10 cellular contexts compared by ENCODE assay signal in the genomic region with DNA sequence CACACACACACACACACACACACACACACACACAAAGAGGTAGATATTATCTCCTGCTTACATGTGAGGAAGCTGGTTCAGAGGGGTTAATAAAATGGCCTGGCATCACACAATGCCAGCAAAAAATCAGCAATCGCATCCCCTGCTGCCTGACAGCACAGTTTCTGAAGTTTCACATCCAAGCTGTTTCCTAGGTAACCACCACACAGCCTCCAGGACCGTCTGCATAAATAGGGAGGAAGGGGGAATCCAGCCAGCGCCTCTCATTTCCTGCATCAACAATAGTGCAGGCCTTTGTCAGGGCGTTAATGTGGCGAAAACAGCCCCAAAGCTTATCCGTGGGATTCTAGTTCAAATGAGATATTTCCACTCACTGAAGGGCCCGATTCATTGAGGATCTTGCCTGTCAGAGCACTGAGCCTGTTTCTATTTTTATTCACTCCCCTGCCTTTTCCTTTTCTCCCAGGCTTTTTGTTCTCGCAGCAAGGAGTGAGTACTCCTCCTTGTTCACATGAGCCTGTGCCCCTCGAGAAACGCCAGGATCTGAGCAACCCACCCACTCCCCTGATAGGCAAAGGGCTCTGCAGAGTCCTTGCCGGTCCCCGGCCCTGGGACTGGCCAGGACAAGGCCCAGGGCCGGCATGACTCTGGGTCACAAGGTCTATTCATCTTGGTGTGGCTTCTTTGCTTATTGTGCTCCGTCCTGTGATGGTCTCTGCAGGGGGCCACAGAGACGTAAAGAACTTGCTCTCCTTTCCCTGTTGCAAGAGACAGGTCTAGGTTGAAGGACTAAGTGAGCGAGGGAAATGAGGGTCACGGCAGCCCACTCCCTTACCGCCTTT. TPM values are rescaled to one million over a fixed set of nuclear protein-coding genes. Genes with fewer than 3 reads are reported as not detected.
DNase-seq lines count a peak whose midpoint lies in the region; ATAC-seq and TF ChIP-seq lines count a peak whose summit lies in the region.
"Had no signal": no experiment of that assay in that cellular context is flagged by ENCODE, and none has a peak within 500 bp of the region (broad histone marks: within the 10 kb centered on the region; RNA-seq: fewer than 3 reads in every experiment).

No MANE protein-coding gene starts in this region.

- no peaks in the 10 kb centered on the region for H3K9me3 ChIP-seq in Panc1 (ENCODE audit: control insufficient read depth, insufficient read depth, low read depth, low read length)
- H3K9me3 ChIP-seq: colonic mucosa had no signal

- H3K4me3 ChIP-seq in Panc1 (ENCODE audit: low read depth in 2 of 2, low read length in 2 of 2) (no peak overlapping the region), fibroblast of the aortic adventitia (ENCODE audit: low read depth, low read length) (no peak overlapping the region), rectal smooth muscle tissue (ENCODE audit: low read length) (no peak overlapping the region)
- H3K4me3 ChIP-seq: colonic mucosa had no signal

- no peak overlapping the region for H3K9ac ChIP-seq in rectal smooth muscle tissue (ENCODE audit: low read length)

- CTCF ChIA-PET in Panc1 (lab: Charles Lee): interaction anchor here (0.7 kb wide), 1 partner anchor 220 kb away, joined by 3 read pairs; no protein-coding TSS in a partner anchor

- POLR2A ChIA-PET in Panc1 (lab: Charles Lee): no interaction called here

- no peaks in the 10 kb centered on the region for H3K36me3 ChIP-seq in Panc1 (ENCODE audit: control insufficient read depth, insufficient read depth, low read length)
- H3K36me3 ChIP-seq in rectal smooth muscle tissue (ENCODE audit: control insufficient read depth, insufficient read depth, low read length): no peaks in the 10 kb centered on the region
- H3K36me3 ChIP-seq: colonic mucosa had no signal

- H3K27ac Mint-ChIP-seq in progenitor cell of endocrine pancreas: no peak overlapping the region
- H3K27ac Mint-ChIP-seq: naive thymus-derived CD8-positive, alpha-beta T cell had no signal

- TF ChIP-seq CTCF in Panc1 (IDR thresholded peaks at IDR 0.05) (no peak), fibroblast of the aortic adventitia (IDR thresholded peaks at IDR 0.05; ENCODE audit: insufficient read depth, low read length) (no peak), progenitor cell of endocrine pancreas (IDR thresholded peaks at IDR 0.05; ENCODE audit: unreplicated experiment) (no peak)

- H3K27me3 ChIP-seq in Panc1 (ENCODE audit: control insufficient read depth, insufficient read depth, low read length) (no peaks in the 10 kb centered on the region), rectal smooth muscle tissue (ENCODE audit: control insufficient read depth, insufficient read depth, low read length) (no peaks in the 10 kb centered on the region)
- H3K27me3 ChIP-seq: colonic mucosa had no signal

- H3K4me1 ChIP-seq in Panc1 (ENCODE audit: control insufficient read depth, insufficient read depth, low read length) (no peaks in the 10 kb centered on the region), rectal smooth muscle tissue (ENCODE audit: control insufficient read depth, insufficient read depth, low read length) (no peaks in the 10 kb centered on the region)
- H3K4me1 ChIP-seq: colonic mucosa had no signal

- BruUV-seq in Panc1 (replicated peaks; lab: Mats Ljungman, UMichigan): no TSS peak

- intact Hi-C loops in Panc1 (cut with micrococcal nuclease; ENCODE audit: unreplicated experiment): no loop called here

- H3K27ac ChIP-seq in Panc1 (ENCODE audit: low read length) (no peak overlapping the region), rectal smooth muscle tissue (ENCODE audit: low read depth, low read length) (peak overlapping the region; percentile 21)
- H3K27ac ChIP-seq: colonic mucosa had no signal

- ATAC-seq in Panc1: peak; percentile 47; the same call in 1 of the 2 replicates

- H3K4me3 Mint-ChIP-seq in progenitor cell of endocrine pancreas (ENCODE audit: low read depth): no peak overlapping the region
- H3K4me3 Mint-ChIP-seq: naive thymus-derived CD8-positive, alpha-beta T cell had no signal

- H3K27me3 Mint-ChIP-seq in progenitor cell of endocrine pancreas: no peaks in the 10 kb centered on the region

- DNase-seq in SHP77 (lab: John Stamatoyannopoulos, UW): peak; percentile 22 to 25
- no peak for DNase-seq in SHP77 treated with DMSO at 0.1 percent for 48 hours (lab: John Stamatoyannopoulos, UW)
- DNase-seq in Panc1 (ENCODE audit: low read depth, low spot score): no peak
- DNase-seq in fibroblast of the aortic adventitia (ENCODE audit: low read depth): peak; percentile 45
- DNase-seq in EL: no peak
- no peak for DNase-seq in progenitor cell of endocrine pancreas (ENCODE audit: low spot score, unreplicated experiment)
- DNase-seq in NCI-H2196 (lab: John Stamatoyannopoulos, UW; ENCODE audit: unreplicated experiment): no peak
- DNase-seq: colonic mucosa; naive thymus-derived CD8-positive, alpha-beta T cell had no signal

- H3K9me3 Mint-ChIP-seq in progenitor cell of endocrine pancreas (ENCODE audit: low read depth): peaks cover 6% of the 10 kb centered on the region

- no peaks in the 10 kb centered on the region for H3K4me1 Mint-ChIP-seq in progenitor cell of endocrine pancreas (ENCODE audit: low read depth)
- H3K4me1 Mint-ChIP-seq: naive thymus-derived CD8-positive, alpha-beta T cell had no signal

- in situ Hi-C loops in Panc1 (cut with HindIII; ENCODE audit: low pct_unique_long_range_greater_than_20kb, low sequenced_read_pairs): no loop called here

- H3K36me3 Mint-ChIP-seq in progenitor cell of endocrine pancreas (ENCODE audit: insufficient read depth): no peaks in the 10 kb centered on the region

RNA-seq across cellular contexts. Expression of a gene that starts 32.7 kb away (rescaled TPM):
- total RNA-seq in Panc1 (2021; ENCODE audit: unreplicated experiment) (22.7 TPM), fibroblast of the aortic adventitia (ENCODE audit: low replicate concordance) (0.25 and 2.9 TPM in 2 replicates), progenitor cell of endocrine pancreas (268 and 276 TPM in 2 replicates)
- polyA plus RNA-seq in Panc1 (2012; ENCODE audit: insufficient read length): 43.9 TPM
- total RNA-seq: naive thymus-derived CD8-positive, alpha-beta T cell had no signal

RNA-seq across cellular contexts. Expression of a gene that starts 37.4 kb away (rescaled TPM):
- total RNA-seq in Panc1 (2021; ENCODE audit: unreplicated experiment): 33.3 TPM
- polyA plus RNA-seq in Panc1 (2012; ENCODE audit: insufficient read length): 80.7 TPM
- 5.0 and 45.5 TPM in 2 replicates for total RNA-seq in fibroblast of the aortic adventitia (ENCODE audit: low replicate concordance)
- total RNA-seq in progenitor cell of endocrine pancreas: 31.9 and 37.1 TPM in 2 replicates

Comparison
In these comparisons a context has a peak if more than half of its experiments do, and no peak if none do; other contexts are left out.
1. DNase-seq: peak in SHP77 (2 of 2) and fibroblast of the aortic adventitia (single experiment); none in SHP77 treated with DMSO at 0.1 percent for 48 hours (single experiment), Panc1 (single experiment), EL (single experiment), progenitor cell of endocrine pancreas (single experiment) and NCI-H2196 (single experiment).
2. RNA of a gene that starts 32.7 kb away (total RNA-seq): 268 to 276 TPM in progenitor cell of endocrine pancreas; 22.7 TPM in Panc1 (single experiment) and 0.25 to 2.9 TPM in fibroblast of the aortic adventitia; every median in the first group is over 10 times any median in the second.